Comparison of ENCODE assay signal across 20 cellular contexts in genomic region chr1:88457197-88457596, GRCh38.
"Had no signal": no experiment of that assay in that cellular context is flagged by ENCODE, and none has a peak within 500 bp of the region (broad histone marks: within the 10 kb centered on the region; RNA-seq: fewer than 3 reads in every experiment).

No MANE protein-coding gene starts in this region.

- H3K27me3 ChIP-seq: dorsolateral prefrontal cortex, gastroesophageal sphincter, right atrium auricular region, sigmoid colon had no signal

- H3K4me3 ChIP-seq: dorsolateral prefrontal cortex, gastroesophageal sphincter, heart right ventricle, left lung, prostate gland, right atrium auricular region, sigmoid colon, suprapubic skin, transverse colon had no signal

- ATAC-seq: gastroesophageal sphincter; heart right ventricle; left cardiac atrium; left lung; stimulated activated memory B cell treated with anti-CD40 and anti-IgM and Interleukin-4, amounts not matched to agents 10 μg/mL and 1 μg/mL and 100 μg/mL, for 72 hours had no signal

- H3K36me3 ChIP-seq: gastroesophageal sphincter, heart right ventricle, left lung, prostate gland, right atrium auricular region, sigmoid colon, suprapubic skin, transverse colon had no signal

- H3K9me3 ChIP-seq: gastroesophageal sphincter, heart right ventricle, left lung, prostate gland, right atrium auricular region, sigmoid colon, suprapubic skin, transverse colon had no signal

- H3K9me3 Mint-ChIP-seq: neural crest cell; stimulated activated memory B cell treated with anti-CD40 and anti-IgM and Interleukin-4, amounts not matched to agents 10 μg/mL and 1 μg/mL and 100 μg/mL, for 72 hours; stimulated activated naive CD8-positive, alpha-beta T cell treated with anti-CD3 and anti-CD28 coated beads, Interleukin-15, Interleukin-2, amounts not matched to agents 100 ng/mL and 50 ng/mL, for 24 hours had no signal

- H3K4me1 ChIP-seq: prostate gland, sigmoid colon, suprapubic skin had no signal

- DNase-seq: dorsolateral prefrontal cortex; effector CD4-positive, alpha-beta T cell; foreskin fibroblast; heart right ventricle; hippocampal formation; left cardiac atrium; left lung; mesendoderm; natural killer cell; sigmoid colon; stimulated activated CD4-positive, alpha-beta T cell treated with anti-CD3 and anti-CD28 coated beads, Interleukin-2, amount 100 ng/mL, for 24 hours; stimulated activated CD4-positive, alpha-beta T cell treated with anti-CD3 and anti-CD28 coated beads, Interleukin-4, amount 100 ng/mL, for 24 hours; transverse colon had no signal

- H3K36me3 Mint-ChIP-seq: natural killer cell; stimulated activated memory B cell treated with anti-CD40 and anti-IgM and Interleukin-4, amounts not matched to agents 10 μg/mL and 1 μg/mL and 100 μg/mL, for 72 hours had no signal

- H3K27ac Mint-ChIP-seq: natural killer cell; stimulated activated memory B cell treated with anti-CD40 and anti-IgM and Interleukin-4, amounts not matched to agents 10 μg/mL and 1 μg/mL and 100 μg/mL, for 72 hours; stimulated activated naive CD8-positive, alpha-beta T cell treated with anti-CD3 and anti-CD28 coated beads, Interleukin-15, Interleukin-2, amounts not matched to agents 100 ng/mL and 50 ng/mL, for 24 hours had no signal

- H3K27ac ChIP-seq: dorsolateral prefrontal cortex, gastroesophageal sphincter, heart right ventricle, left lung, prostate gland, right atrium auricular region, sigmoid colon, suprapubic skin, transverse colon had no signal

- H3K4me3 Mint-ChIP-seq: natural killer cell; neural crest cell; stimulated activated memory B cell treated with anti-CD40 and anti-IgM and Interleukin-4, amounts not matched to agents 10 μg/mL and 1 μg/mL and 100 μg/mL, for 72 hours; stimulated activated naive CD8-positive, alpha-beta T cell treated with anti-CD3 and anti-CD28 coated beads, Interleukin-15, Interleukin-2, amounts not matched to agents 100 ng/mL and 50 ng/mL, for 24 hours had no signal

- H3K4me1 Mint-ChIP-seq: natural killer cell; stimulated activated memory B cell treated with anti-CD40 and anti-IgM and Interleukin-4, amounts not matched to agents 10 μg/mL and 1 μg/mL and 100 μg/mL, for 72 hours had no signal
